Comparison of ENCODE assay signal across 27 cellular contexts in the genomic region with DNA sequence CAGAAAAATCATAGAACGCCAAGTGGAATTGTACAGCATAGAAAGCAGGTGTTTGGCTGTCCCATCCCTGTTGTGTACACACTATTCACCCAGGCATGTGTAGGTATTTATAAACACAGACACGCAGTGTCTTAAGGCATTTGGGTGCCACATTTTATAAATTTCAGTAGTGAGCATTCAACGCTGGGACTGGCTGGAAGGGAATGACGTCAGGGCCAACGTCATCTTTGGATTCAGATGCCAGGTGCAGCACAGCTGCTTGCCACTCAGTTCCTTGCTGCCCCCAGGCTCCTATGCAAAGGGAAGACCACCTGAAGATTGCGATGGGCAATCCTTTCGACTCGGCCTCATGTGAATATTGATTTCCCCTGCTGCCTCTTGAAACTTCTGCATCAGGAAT.
DNase-seq lines count a peak whose midpoint lies in the region; ATAC-seq, FAIRE-seq and TF ChIP-seq lines count a peak whose summit lies in the region.
"Had no signal": no experiment of that assay in that cellular context is flagged by ENCODE, and none has a peak within 500 bp of the region (broad histone marks: within the 10 kb centered on the region; RNA-seq: fewer than 3 reads in every experiment).

No MANE protein-coding gene starts in this region.

- H4K5ac ChIP-seq in H1 (ENCODE audit: insufficient read length, low read depth, low read length): no peak overlapping the region

- no peaks in the 10 kb centered on the region for H3K27me3 ChIP-seq in H1 (replicated peaks in 1 of 4; ENCODE audit: control insufficient read depth in 3 of 4, extremely low read depth in 1 of 4, insufficient read depth in 3 of 4, low read length in 3 of 4)
- no peaks in the 10 kb centered on the region for H3K27me3 ChIP-seq in neuronal stem cell (ENCODE audit: control insufficient read depth in 3 of 3, insufficient read depth in 3 of 3, low read depth in 1 of 3, low read length in 3 of 3)
- H3K27me3 ChIP-seq: BE2C, BLaER1 had no signal

- H4K91ac ChIP-seq in H1 (replicated peaks; ENCODE audit: insufficient read length, low read length): no peak overlapping the region
- H4K91ac ChIP-seq in neuronal stem cell (ENCODE audit: low read depth, low read length, poor library complexity): no peak overlapping the region

- no peaks in the 10 kb centered on the region for H3K4me1 Mint-ChIP-seq in activated CD4-positive, alpha-beta T cell treated with anti-CD3 and anti-CD28 coated beads, Interleukin-2, amount 10 ng/mL, durations not matched to agents 7 days and 5 days
- H3K4me1 Mint-ChIP-seq: CD14-positive monocyte; CD4-positive, alpha-beta memory T cell; CD4-positive, CD25-positive, alpha-beta regulatory T cell; CD8-positive, alpha-beta memory T cell had no signal

- no peak overlapping the region for H2BK12ac ChIP-seq in H1 (ENCODE audit: low read depth, low read length)
- H2BK12ac ChIP-seq in neuronal stem cell (ENCODE audit: low read length): no peak overlapping the region

- CTCF ChIA-PET in H1 (lab: Charles Lee; ENCODE audit: partially characterized antibody): interaction anchor here (1.4 kb wide), 1 partner anchor 57 kb away, joined by 3 read pairs; no protein-coding TSS in a partner anchor
- CTCF ChIA-PET in activated CD4-positive, alpha-beta T cell treated with anti-CD3 and anti-CD28 coated beads, Interleukin-2, amount 10 ng/mL, durations not matched to agents 7 days and 5 days (lab: Charles Lee): interaction anchor here (0.7 kb wide), 1 partner anchor 1126 kb away, joined by 3 read pairs; no protein-coding TSS in a partner anchor

- H2AFZ ChIP-seq in H1 (ENCODE audit: low read length) (peak overlapping the region; percentile 30; the same call in 1 of the 2 replicates), neuronal stem cell (ENCODE audit: low read length) (peak overlapping the region; percentile 53)

- no peak overlapping the region for H3K9ac ChIP-seq in H1 (replicated peaks in 1 of 4; ENCODE audit: extremely low read depth in 1 of 4, low read depth in 3 of 4, low read length in 3 of 4)
- no peak overlapping the region for H3K9ac ChIP-seq in neuronal stem cell (ENCODE audit: low read depth, low read length, poor library complexity)
- H3K9ac ChIP-seq: BLaER1 had no signal

- no peaks in the 10 kb centered on the region for H4K20me1 ChIP-seq in H1 (replicated peaks in 1 of 2; ENCODE audit: control insufficient read depth in 1 of 2, insufficient read depth in 2 of 2, low read length in 2 of 2)
- H4K20me1 ChIP-seq: BLaER1 had no signal

- H3K14ac ChIP-seq in H1 (ENCODE audit: insufficient read length): no peak overlapping the region
- H3K14ac ChIP-seq in neuronal stem cell (ENCODE audit: low read length): no peak overlapping the region

- no peaks in the 10 kb centered on the region for H3K36me3 Mint-ChIP-seq in activated CD4-positive, alpha-beta T cell treated with anti-CD3 and anti-CD28 coated beads, Interleukin-2, amount 10 ng/mL, durations not matched to agents 7 days and 5 days (ENCODE audit: low read depth)
- H3K36me3 Mint-ChIP-seq: CD14-positive monocyte; CD4-positive, alpha-beta memory T cell; CD4-positive, CD25-positive, alpha-beta regulatory T cell; CD8-positive, alpha-beta memory T cell had no signal

- H3K18ac ChIP-seq in H1 (ENCODE audit: extremely low read depth, low read length) (no peak overlapping the region), neuronal stem cell (ENCODE audit: low read length) (no peak overlapping the region)

- H3K27me3 Mint-ChIP-seq in activated CD4-positive, alpha-beta T cell treated with anti-CD3 and anti-CD28 coated beads, Interleukin-2, amount 10 ng/mL, durations not matched to agents 7 days and 5 days: no peaks in the 10 kb centered on the region
- H3K27me3 Mint-ChIP-seq: CD4-positive, alpha-beta memory T cell; CD4-positive, CD25-positive, alpha-beta regulatory T cell had no signal

- no peak overlapping the region for H3K27ac Mint-ChIP-seq in activated CD4-positive, alpha-beta T cell treated with anti-CD3 and anti-CD28 coated beads, Interleukin-2, amount 10 ng/mL, durations not matched to agents 7 days and 5 days
- H3K27ac Mint-ChIP-seq: CD4-positive, alpha-beta memory T cell; CD4-positive, CD25-positive, alpha-beta regulatory T cell had no signal

- no peak overlapping the region for H3K4me3 ChIP-seq in H1 (ENCODE audit: extremely low read depth in 1 of 4, insufficient read depth in 2 of 4, low read depth in 3 of 4, low read length in 4 of 4)
- H3K4me3 ChIP-seq in neuronal stem cell (ENCODE audit: low read length in 2 of 2): no peak overlapping the region
- H3K4me3 ChIP-seq: BLaER1, GM12878 had no signal

- H4K8ac ChIP-seq in H1 (ENCODE audit: extremely low read depth, insufficient read depth, low read length) (no peak overlapping the region), neuronal stem cell (ENCODE audit: low read depth, low read length) (no peak overlapping the region)

- no peak overlapping the region for H2BK20ac ChIP-seq in H1 (ENCODE audit: low read length)

- no peak overlapping the region for H3K23ac ChIP-seq in H1 (ENCODE audit: insufficient read length)
- no peak overlapping the region for H3K23ac ChIP-seq in neuronal stem cell (ENCODE audit: low read depth, low read length, poor library complexity)

- no peak overlapping the region for H3K27ac ChIP-seq in H1 (ENCODE audit: low read depth, low read length)
- no peak overlapping the region for H3K27ac ChIP-seq in neuronal stem cell (replicated peaks; ENCODE audit: low read length)
- H3K27ac ChIP-seq: BLaER1 had no signal

- no peak overlapping the region for H3K4me3 Mint-ChIP-seq in activated CD4-positive, alpha-beta T cell treated with anti-CD3 and anti-CD28 coated beads, Interleukin-2, amount 10 ng/mL, durations not matched to agents 7 days and 5 days
- H3K4me3 Mint-ChIP-seq: CD14-positive monocyte; CD4-positive, alpha-beta memory T cell; CD4-positive, CD25-positive, alpha-beta regulatory T cell; CD8-positive, alpha-beta memory T cell had no signal

- H3K36me3 ChIP-seq in H1 (ENCODE audit: control insufficient read depth in 2 of 4, insufficient read depth in 4 of 4, low read length in 3 of 4): no peaks in the 10 kb centered on the region
- no peaks in the 10 kb centered on the region for H3K36me3 ChIP-seq in neuronal stem cell (replicated peaks in 1 of 2; ENCODE audit: control insufficient read depth in 2 of 2, insufficient read depth in 2 of 2, low read length in 2 of 2)
- H3K36me3 ChIP-seq: BE2C, BLaER1 had no signal

- H3K79me1 ChIP-seq in H1 (ENCODE audit: low read depth, low read length) (no peaks in the 10 kb centered on the region), neuronal stem cell (ENCODE audit: low read depth, low read length) (no peaks in the 10 kb centered on the region)

- H2BK120ac ChIP-seq in H1 (replicated peaks; ENCODE audit: low read depth, low read length): no peak overlapping the region
- H2BK120ac ChIP-seq in neuronal stem cell (ENCODE audit: low read depth, low read length): no peak overlapping the region

- no peak overlapping the region for H3K4ac ChIP-seq in H1 (replicated peaks; ENCODE audit: insufficient read length, low read depth, low read length)
- H3K4ac ChIP-seq in neuronal stem cell (ENCODE audit: low read length): no peak overlapping the region

- H3K9me3 ChIP-seq in H1 (ENCODE audit: insufficient read depth in 2 of 2, low read depth in 1 of 2, low read length in 1 of 2): no peaks in the 10 kb centered on the region
- H3K9me3 ChIP-seq in neuronal stem cell (replicated peaks in 1 of 2; ENCODE audit: control insufficient read depth in 2 of 2, insufficient read depth in 1 of 2, low read depth in 1 of 2, low read length in 2 of 2): no peaks in the 10 kb centered on the region
- H3K9me3 ChIP-seq: BE2C, BLaER1 had no signal

- no peaks in the 10 kb centered on the region for H3K23me2 ChIP-seq in H1 (ENCODE audit: low read depth, low read length)

- no peak for TF ChIP-seq CTCF in H1 (IDR thresholded peaks at IDR 0.05; ENCODE audit: control extremely low read depth in 1 of 3, insufficient read depth in 1 of 3, low read depth in 1 of 3, low read length in 3 of 3)

- no peak overlapping the region for H3K56ac ChIP-seq in H1 (replicated peaks; ENCODE audit: insufficient read length, low read depth, low read length)

- H3K79me2 ChIP-seq in H1 (ENCODE audit: control insufficient read depth in 1 of 2, insufficient read depth in 2 of 2, low read length in 2 of 2): no peaks in the 10 kb centered on the region

- TF ChIP-seq EP300 in H1 (IDR thresholded peaks at IDR 0.05; ENCODE audit: borderline replicate concordance in 1 of 2, low read depth in 2 of 2, low read length in 2 of 2): no peak

- DNase-seq in SHP77 treated with DMSO at 0.1 percent for 48 hours (lab: John Stamatoyannopoulos, UW) (peak; percentile 18), H1 (ENCODE audit: low read depth in 1 of 2, low spot score in 2 of 2) (no peak), neuronal stem cell (ENCODE audit: low spot score) (no peak), NCI-H2029 treated with DMSO at 0.1 percent for 48 hours (lab: John Stamatoyannopoulos, UW) (no peak)
- DNase-seq in activated CD4-positive, alpha-beta T cell treated with anti-CD3 and anti-CD28 coated beads, Interleukin-2, amount 10 ng/mL, durations not matched to agents 7 days and 5 days: no peak
- DNase-seq: 8988T; ACHN; BE2C; C1 segment of cervical spinal cord; CD4-positive, alpha-beta memory T cell; CD4-positive, CD25-positive, alpha-beta regulatory T cell; CD8-positive, alpha-beta memory T cell; COR-L47; DMS 273 treated with DMSO at 0.1 percent for 48 hours; DMS153; DMS53; DMS79; DND-41; EL; GDM1 had no signal

- H3K4me2 ChIP-seq in H1 (ENCODE audit: insufficient read depth in 1 of 2, low read depth in 2 of 2, low read length in 2 of 2): no peak overlapping the region
- no peak overlapping the region for H3K4me2 ChIP-seq in neuronal stem cell (ENCODE audit: insufficient read depth, low read length, poor library complexity, severe bottlenecking)
- H3K4me2 ChIP-seq: BLaER1 had no signal

- no peak overlapping the region for H2BK5ac ChIP-seq in H1 (ENCODE audit: low read depth, low read length)
- no peak overlapping the region for H2BK5ac ChIP-seq in neuronal stem cell (ENCODE audit: low read length)

- ATAC-seq in GM19397 (IDR thresholded peaks at IDR 0.05; ENCODE audit: unreplicated experiment): no peak
- ATAC-seq: GM12878 had no signal

- FAIRE-seq in H1 (lab: Jason Lieb, UNC): no peak
- FAIRE-seq: A204.1, GM12878, GM12892, GM18507 had no signal

- H2BK15ac ChIP-seq in H1 (ENCODE audit: low read length) (no peak overlapping the region), neuronal stem cell (ENCODE audit: low read length) (no peak overlapping the region)

- H2AK5ac ChIP-seq in H1 (ENCODE audit: low read depth, low read length): no peak overlapping the region
- H2AK5ac ChIP-seq in neuronal stem cell (ENCODE audit: low read depth, low read length): no peak overlapping the region

- no peak for TF ChIP-seq POLR2A in H1 (IDR thresholded peaks at IDR 0.05; ENCODE audit: control extremely low read depth in 1 of 2, low read depth in 2 of 2, low read length in 2 of 2)

- WGBS in H1 (ENCODE audit: extremely low coverage in 1 of 2, insufficient coverage in 1 of 2, insufficient read length in 1 of 2, insufficient replicate concordance in 2 of 2, low coverage in 1 of 2, low lambda C conversion rate in 2 of 2, missing lambda C conversion rate in 1 of 2), 2 experiments: 86% methylated on average over 8 of the region's 8 CpGs; no CpG with 5 or more reads in 1 of the 2 experiments
- no CpG with 5 or more reads among the region's 8 CpGs for WGBS in neuronal stem cell (ENCODE audit: extremely low coverage in 2 of 2, insufficient read length in 2 of 2, insufficient replicate concordance in 1 of 2), 2 donors

- H3K9me3 Mint-ChIP-seq in activated CD4-positive, alpha-beta T cell treated with anti-CD3 and anti-CD28 coated beads, Interleukin-2, amount 10 ng/mL, durations not matched to agents 7 days and 5 days: peaks cover 6% of the 10 kb centered on the region

- POLR2A ChIA-PET in H1 (lab: Charles Lee; ENCODE audit: partially characterized antibody): no interaction called here
- POLR2A ChIA-PET in activated CD4-positive, alpha-beta T cell treated with anti-CD3 and anti-CD28 coated beads, Interleukin-2, amount 10 ng/mL, durations not matched to agents 7 days and 5 days (lab: Charles Lee): no interaction called here

- no peaks in the 10 kb centered on the region for H3K4me1 ChIP-seq in H1 (replicated peaks in 1 of 4; ENCODE audit: control insufficient read depth in 3 of 4, insufficient read depth in 4 of 4, low read length in 3 of 4)
- peaks cover under 1 to 4% of the 10 kb centered on the region in 2 donors for H3K4me1 ChIP-seq in neuronal stem cell (ENCODE audit: control insufficient read depth in 2 of 2, insufficient read depth in 1 of 2, low read depth in 1 of 2, low read length in 2 of 2)
- H3K4me1 ChIP-seq: BE2C had no signal

- TF ChIP-seq RAD21 in H1 (IDR thresholded peaks at IDR 0.05 in 1 of 2, conservative IDR thresholded peaks at IDR 0.05 in 1 of 2; ENCODE audit: low read depth in 2 of 2, low read length in 2 of 2): no peak
